Comparison of ENCODE assay signal across 1 cellular context in the genomic region with DNA sequence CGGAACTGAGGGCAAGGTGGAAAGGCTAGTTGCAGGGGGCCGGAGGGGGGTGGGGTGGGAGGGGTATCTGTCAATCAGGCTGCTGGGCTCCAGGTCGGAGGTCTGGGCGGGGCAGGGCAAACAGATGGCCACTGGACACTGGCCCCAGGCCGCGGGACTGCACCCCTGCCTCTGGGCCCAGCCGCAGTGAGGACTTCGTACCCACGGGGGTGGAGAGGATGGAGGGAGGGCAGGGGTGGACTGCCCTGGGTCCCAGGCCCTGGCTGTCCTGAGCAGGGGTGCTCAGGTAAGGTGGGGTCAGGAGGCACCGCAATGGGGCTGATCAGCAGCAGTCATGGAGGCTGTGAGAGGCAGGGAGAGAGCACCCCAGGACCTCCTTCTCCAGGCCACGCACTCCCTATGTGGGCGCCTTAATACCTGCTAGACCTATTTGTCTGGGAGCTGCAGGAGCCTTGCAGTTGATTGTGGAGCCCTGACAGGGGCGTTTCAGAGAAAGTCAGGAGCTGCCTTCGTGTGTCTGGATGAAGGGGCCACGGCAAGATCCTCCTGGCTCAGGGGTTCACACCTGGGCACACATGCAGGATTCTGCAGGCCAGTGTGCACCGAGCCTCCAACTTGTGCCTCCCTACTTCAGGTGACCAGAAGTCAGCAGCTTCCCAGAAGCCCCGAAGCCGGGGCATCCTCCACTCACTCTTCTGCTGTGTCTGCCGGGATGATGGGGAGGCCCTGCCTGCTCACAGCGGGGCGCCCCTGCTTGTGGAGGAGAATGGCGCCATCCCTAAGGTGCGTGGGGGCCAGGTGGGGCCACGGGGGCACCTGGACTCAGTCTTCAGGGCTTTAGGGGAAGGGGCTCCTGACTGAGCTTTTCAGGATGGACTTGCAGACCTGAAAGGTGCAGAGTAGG.
A peak's percentile ranks its signal among the peaks of the same experiment; 100 is the strongest.
TF ChIP-seq lines count a peak whose summit lies in the region.

No MANE protein-coding gene starts in this region.

TF ChIP-seq in HepG2, 621 proteins besides CTCF, POLR2A, EP300 and RAD21 (continued from another document):
- TF ChIP-seq SMAD1 (CRISPR knock-in tag; IDR thresholded peaks at IDR 0.05; ENCODE audit: borderline replicate concordance, low read depth) (no peak; the same call in 1 of the 2 replicates), IRX3 (CRISPR knock-in tag; IDR thresholded peaks at IDR 0.05; ENCODE audit: borderline replicate concordance, low read depth) (0 out of 2 replicates have a peak, but pooled peaks have one; percentile 7), HCFC1 (IDR thresholded peaks at IDR 0.05; ENCODE audit: low read depth, low read length) (no peak), ZNF780A (CRISPR knock-in tag; IDR thresholded peaks at IDR 0.05) (peak; percentile 14; the same call in 1 of the 2 replicates)
- TF ChIP-seq, protein P1, sequence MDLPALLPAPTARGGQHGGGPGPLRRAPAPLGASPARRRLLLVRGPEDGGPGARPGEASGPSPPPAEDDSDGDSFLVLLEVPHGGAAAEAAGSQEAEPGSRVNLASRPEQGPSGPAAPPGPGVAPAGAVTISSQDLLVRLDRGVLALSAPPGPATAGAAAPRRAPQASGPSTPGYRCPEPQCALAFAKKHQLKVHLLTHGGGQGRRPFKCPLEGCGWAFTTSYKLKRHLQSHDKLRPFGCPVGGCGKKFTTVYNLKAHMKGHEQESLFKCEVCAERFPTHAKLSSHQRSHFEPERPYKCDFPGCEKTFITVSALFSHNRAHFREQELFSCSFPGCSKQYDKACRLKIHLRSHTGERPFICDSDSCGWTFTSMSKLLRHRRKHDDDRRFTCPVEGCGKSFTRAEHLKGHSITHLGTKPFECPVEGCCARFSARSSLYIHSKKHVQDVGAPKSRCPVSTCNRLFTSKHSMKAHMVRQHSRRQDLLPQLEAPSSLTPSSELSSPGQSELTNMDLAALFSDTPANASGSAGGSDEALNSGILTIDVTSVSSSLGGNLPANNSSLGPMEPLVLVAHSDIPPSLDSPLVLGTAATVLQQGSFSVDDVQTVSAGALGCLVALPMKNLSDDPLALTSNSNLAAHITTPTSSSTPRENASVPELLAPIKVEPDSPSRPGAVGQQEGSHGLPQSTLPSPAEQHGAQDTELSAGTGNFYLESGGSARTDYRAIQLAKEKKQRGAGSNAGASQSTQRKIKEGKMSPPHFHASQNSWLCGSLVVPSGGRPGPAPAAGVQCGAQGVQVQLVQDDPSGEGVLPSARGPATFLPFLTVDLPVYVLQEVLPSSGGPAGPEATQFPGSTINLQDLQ (CRISPR knock-in tag; IDR thresholded peaks at IDR 0.05) = peak; percentile 8; the same call in 1 of the 2 replicates
